ENCODE assay signal across 10 cellular contexts in the genomic region with DNA sequence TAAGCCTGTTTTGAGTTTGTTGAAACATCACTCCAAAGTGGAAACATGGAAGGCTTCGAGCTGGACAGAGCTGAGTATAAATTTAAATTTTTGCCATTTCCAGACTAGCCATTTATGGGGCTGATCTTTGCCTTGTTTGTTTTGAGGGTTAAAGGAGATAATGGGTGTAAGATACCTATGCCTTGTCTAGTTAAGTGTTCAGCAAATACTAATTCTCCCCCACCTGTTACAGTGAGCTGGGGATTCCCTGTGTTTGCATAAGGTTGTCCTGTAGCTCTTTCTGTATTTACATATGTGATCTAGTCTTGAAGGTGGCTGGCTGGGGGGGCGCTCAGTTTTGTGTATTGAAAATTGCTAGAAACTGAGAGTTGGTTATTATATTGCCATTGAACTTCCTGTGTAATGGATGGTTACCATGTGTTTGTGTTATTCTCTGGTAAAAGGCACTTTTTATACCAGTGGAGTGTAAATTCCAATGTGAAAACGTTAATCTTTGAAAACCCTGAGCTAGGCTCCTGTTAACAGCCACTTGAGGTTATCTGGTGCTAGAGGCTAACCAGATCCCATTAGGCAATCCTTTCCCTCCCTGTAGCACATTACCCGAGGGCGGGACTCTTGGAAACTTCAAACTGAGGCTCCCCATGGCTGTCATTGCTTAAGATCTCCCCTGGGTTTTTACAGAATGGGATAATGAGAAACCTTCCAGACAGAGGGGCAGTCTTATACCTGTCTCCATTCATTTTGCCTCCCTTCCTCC. TPM values are rescaled to one million over a fixed set of nuclear protein-coding genes. Genes with fewer than 3 reads are reported as not detected.
A peak's percentile ranks its signal among the peaks of the same experiment; 100 is the strongest.
DNase-seq lines count a peak whose midpoint lies in the region; ATAC-seq, FAIRE-seq and TF ChIP-seq lines count a peak whose summit lies in the region.
"Had no signal": no experiment of that assay in that cellular context is flagged by ENCODE, and none has a peak within 500 bp of the region (broad histone marks: within the 10 kb centered on the region; RNA-seq: fewer than 3 reads in every experiment).

No MANE protein-coding gene starts in this region.

- no peaks in the 10 kb centered on the region for H3K36me3 Mint-ChIP-seq in osteocyte (ENCODE audit: unreplicated experiment)
- H3K36me3 Mint-ChIP-seq: activated naive CD8-positive, alpha-beta T cell; naive B cell had no signal

- H2AFZ ChIP-seq in MM.1S (ENCODE audit: low read length) (no peak overlapping the region), GM12878 (ENCODE audit: control insufficient read depth, low read depth, low read length) (no peak overlapping the region)

- H3K9me3 Mint-ChIP-seq in osteocyte (ENCODE audit: unreplicated experiment) = no peaks in the 10 kb centered on the region

- no peak overlapping the region for H3K4me3 Mint-ChIP-seq in osteocyte (ENCODE audit: unreplicated experiment)
- H3K4me3 Mint-ChIP-seq: activated naive CD8-positive, alpha-beta T cell; naive B cell had no signal

- H3K4me1 ChIP-seq in MM.1S (ENCODE audit: low read length) = peaks cover 15% of the 10 kb centered on the region
- peaks cover 3% of the 10 kb centered on the region; the same call in 1 of the 2 replicates for H3K4me1 ChIP-seq in GM12878 (ENCODE audit: control insufficient read depth, insufficient read depth, low read length)

- peaks cover 40% of the 10 kb centered on the region for H3K4me1 Mint-ChIP-seq in osteocyte (ENCODE audit: unreplicated experiment)

- peak overlapping the region; percentile 1 for H3K27ac Mint-ChIP-seq in osteocyte (ENCODE audit: unreplicated experiment)
- H3K27ac Mint-ChIP-seq: activated naive CD8-positive, alpha-beta T cell had no signal

- intact Hi-C loops in GM12878 (cut with micrococcal nuclease; ENCODE audit: unreplicated experiment) = no loop called here

- H3K4me3 ChIP-seq in MM.1S (ENCODE audit: low read length) (no peak overlapping the region), GM12878 (no peak overlapping the region)

- FAIRE-seq in GM12878 (lab: Jason Lieb, UNC) = no peak

- H3K9me3 ChIP-seq in MM.1S (replicated peaks; ENCODE audit: insufficient read depth, low read length) (no peaks in the 10 kb centered on the region), GM12878 (replicated peaks; ENCODE audit: control insufficient read depth, insufficient read depth, low read length) (no peaks in the 10 kb centered on the region)

- H3K36me3 ChIP-seq in MM.1S (replicated peaks; ENCODE audit: insufficient read depth, low read length) = no peaks in the 10 kb centered on the region
- no peaks in the 10 kb centered on the region for H3K36me3 ChIP-seq in GM12878 (ENCODE audit: control insufficient read depth in 2 of 2, insufficient read depth in 2 of 2, low read length in 1 of 2)

- H3K9me2 ChIP-seq in MM.1S (replicated peaks; ENCODE audit: insufficient read depth, low read length) = no peaks in the 10 kb centered on the region

- H3F3A ChIP-seq in MM.1S (ENCODE audit: insufficient read depth, low read length) = no peaks in the 10 kb centered on the region

- POLR2A ChIA-PET in GM12878 (lab: Charles Lee) = no interaction called here

- H3K79me2 ChIP-seq in MM.1S (ENCODE audit: low read length) (no peaks in the 10 kb centered on the region), GM12878 (ENCODE audit: control insufficient read depth, insufficient read depth, low read length) (no peaks in the 10 kb centered on the region)

- no peaks in the 10 kb centered on the region for H3K27me3 ChIP-seq in MM.1S (replicated peaks; ENCODE audit: insufficient read depth, low read length)
- no peaks in the 10 kb centered on the region; a peak in 1 of 4 replicates for H3K27me3 ChIP-seq in GM12878 (replicated peaks in 1 of 2; ENCODE audit: control insufficient read depth in 2 of 2, insufficient read depth in 2 of 2, low read length in 1 of 2)

- TF ChIP-seq RAD21 in GM12878 (IDR thresholded peaks at IDR 0.05; ENCODE audit: insufficient read depth, low read depth, low read length) = no peak

- peak; percentile 51 for DNase-seq in MM.1S
- DNase-seq in GM12878 (ENCODE audit: low read depth, low spot score) = no peak
- DNase-seq in osteocyte (ENCODE audit: extremely low spot score, unreplicated experiment) = no peak
- no peak for DNase-seq in D341Med (ENCODE audit: low spot score)
- no peak for DNase-seq in NOMO-1 (lab: John Stamatoyannopoulos, UW; ENCODE audit: unreplicated experiment in 2 of 2)
- DNase-seq: naive B cell, NCI-H1048 had no signal

- H3K4me2 ChIP-seq in MM.1S (ENCODE audit: low read depth, low read length) (no peak overlapping the region), GM12878 (ENCODE audit: control insufficient read depth, insufficient read depth) (no peak overlapping the region)

- in situ Hi-C loops in GM12878 (cut with MboI) = no loop called here

- SMC1A ChIA-PET in GM12878 (lab: Charles Lee; ENCODE audit: uncharacterized antibody, unreplicated experiment) = no interaction called here

- peak; percentile 63 for ATAC-seq in GM18873 (IDR thresholded peaks at IDR 0.05; ENCODE audit: low FRiP score, unreplicated experiment)
- ATAC-seq in GM12878 = peak; percentile 65
- no peak for ATAC-seq in HG03469 (IDR thresholded peaks at IDR 0.05; ENCODE audit: unreplicated experiment)

- H4K20me1 ChIP-seq in MM.1S (ENCODE audit: insufficient read depth, low read length) (no peaks in the 10 kb centered on the region), GM12878 (ENCODE audit: control insufficient read depth, insufficient read depth) (no peaks in the 10 kb centered on the region)

- CTCF ChIA-PET in GM12878 (lab: Yijun Ruan, JAX) = interaction anchor here (0.6 kb wide), 1 partner anchor 12 kb away, joined by 3 read pairs; no protein-coding TSS in a partner anchor

- no TSS peak for BruUV-seq in GM12878 (replicated peaks; lab: Mats Ljungman, UMichigan)

- TF ChIP-seq CTCF in MM.1S (IDR thresholded peaks at IDR 0.05; ENCODE audit: low read length) = no peak
- TF ChIP-seq CTCF in GM12878 (IDR thresholded peaks at IDR 0.05 in 2 of 3, conservative IDR thresholded peaks at IDR 0.05 in 1 of 3; ENCODE audit: control insufficient read depth in 2 of 3, extremely low read depth in 1 of 3, insufficient read depth in 1 of 3, low read depth in 3 of 3, low read length in 3 of 3) = no peak
- TF ChIP-seq CTCF in osteocyte (IDR thresholded peaks at IDR 0.05) = no peak

- TF ChIP-seq EP300 in GM12878 (IDR thresholded peaks at IDR 0.05; ENCODE audit: borderline replicate concordance in 1 of 2, control insufficient read depth in 1 of 2, low read depth in 2 of 2, low read length in 2 of 2) = no peak

- whole genome bisulfite sequencing in GM12878 (ENCODE audit: insufficient coverage, insufficient replicate concordance, low lambda C conversion rate, missing lambda C conversion rate) = 49% methylated on average over 5 of the region's 5 CpGs

- H3K27me3 Mint-ChIP-seq in osteocyte (ENCODE audit: unreplicated experiment) = no peaks in the 10 kb centered on the region

- no peak for TF ChIP-seq POLR2A in GM12878 (IDR thresholded peaks at IDR 0.05; ENCODE audit: low read depth, low read length)

- no peak overlapping the region for H3K9ac ChIP-seq in MM.1S (ENCODE audit: low read length)
- no peak overlapping the region for H3K9ac ChIP-seq in GM12878 (ENCODE audit: control insufficient read depth, insufficient read depth, low read length)

- H3K27ac ChIP-seq in MM.1S (ENCODE audit: low read length) = no peak overlapping the region
- H3K27ac ChIP-seq in GM12878 (ENCODE audit: control insufficient read depth, insufficient read depth) = no peak overlapping the region

- RAD21 ChIA-PET in GM12878 (lab: Charles Lee; ENCODE audit: unreplicated experiment) = no interaction called here

TF ChIP-seq in GM12878, 131 proteins besides CTCF, POLR2A, EP300 and RAD21:
- TF ChIP-seq JUNB (IDR thresholded peaks at IDR 0.05) (no peak), POU2F2 (IDR thresholded peaks at IDR 0.05; ENCODE audit: borderline replicate concordance, low read depth, low read length) (0 out of 3 replicates have a peak, but pooled peaks have one; percentile 22)

RNA-seq across cellular contexts. Expression of a gene that starts 26.7 kb away (rescaled TPM):
- 39.6 and 41.7 TPM in 2 replicates for total RNA-seq in GM12878 (2013; cell fraction: nucleolus; rRNA removed)
- total RNA-seq in GM12878 (2014; rRNA removed) (0.16 and 0.34 TPM in 2 replicates), GM12878 (2014; rRNA removed; fragmentation: Illumina TruSeq; extraction: Trizol) (0.32 and 0.36 TPM in 2 replicates), GM12878 (2021) (0.48 and 0.59 TPM in 2 replicates), osteocyte (36.9 and 37.0 TPM in 2 replicates)
- polyA plus RNA-seq in GM12878 (2011; ENCODE audit: low read depth) = 0.33 TPM
- polyA plus RNA-seq in GM12878 (2011; rRNA removed) (5.0 and 5.3 TPM in 2 replicates), GM12878 (2014; fragmentation: Illumina TruSeq; extraction: Trizol) (0.24 and 0.26 TPM in 2 replicates), GM12878 (2014; fragmentation: Nextera tagmentation; extraction: Ambion mirVana) (under 1 TPM; 0.05 to 0.07 TPM), GM12878 (2014; rRNA removed) (0.20 and 0.35 TPM in 2 replicates), GM12878 (2016; fragmentation: Nextera tagmentation; extraction: Ambion mirVana) (under 1 TPM; 0.16 to 0.52 TPM)
- 3.4 and 3.9 TPM in 2 replicates for polyA plus RNA-seq in GM12878 (2011; cell fraction: cytosol; rRNA removed)
- polyA plus RNA-seq in GM12878 (2011; cell fraction: nucleus; rRNA removed) = 9.7 and 11.3 TPM in 2 replicates
- polyA plus RNA-seq in GM12878 (2012) = 0.69 and 1.0 TPM in 2 replicates
- polyA minus RNA-seq in GM12878 (2011; rRNA and poly(A)+ RNA removed) = 11.8 and 14.9 TPM in 2 replicates
- 3.2 and 5.1 TPM in 2 replicates for polyA minus RNA-seq in GM12878 (2011; cell fraction: cytosol; rRNA and poly(A)+ RNA removed)
- 8.7 and 13.0 TPM in 2 replicates for polyA minus RNA-seq in GM12878 (2011; cell fraction: nucleus; rRNA and poly(A)+ RNA removed)
